ENCODE assay signal across 33 cellular contexts in genomic region chr15:20644026-20644425, GRCh38.
"Had no signal": no experiment of that assay in that cellular context is flagged by ENCODE, and none has a peak within 500 bp of the region (broad histone marks: within the 10 kb centered on the region; RNA-seq: fewer than 3 reads in every experiment).

No MANE protein-coding gene starts in this region.

- H3K4me1 ChIP-seq: adrenal gland, left lung, lower lobe of right lung, pancreas, prostate gland, sigmoid colon, upper lobe of right lung had no signal

- H3K9me3 ChIP-seq: adrenal gland, left lung, lower lobe of right lung, neutrophil, pancreas, prostate gland, sigmoid colon, upper lobe of right lung had no signal

- H3K9me3 Mint-ChIP-seq: activated T-cell treated with anti-CD3 and anti-CD28 coated beads, Interleukin-2, amount 50 U/mL, for 72 hours; stimulated activated memory B cell treated with anti-CD40 and anti-IgM and Interleukin-4, amounts not matched to agents 10 μg/mL and 1 μg/mL and 100 μg/mL, for 72 hours; stimulated activated naive CD8-positive, alpha-beta T cell treated with anti-CD3 and anti-CD28 coated beads, Interleukin-15, amount 100 ng/mL, for 72 hours had no signal

- H3K4me3 ChIP-seq: adrenal gland, cardiac muscle cell, coronary artery, dorsolateral prefrontal cortex, left lung, lower lobe of right lung, pancreas, prostate gland, sigmoid colon, upper lobe of right lung had no signal

- H3K27ac ChIP-seq: adrenal gland, cardiac muscle cell, coronary artery, dorsolateral prefrontal cortex, left lung, lower lobe of right lung, neutrophil, pancreas, prostate gland, sigmoid colon, upper lobe of right lung had no signal

- H3K36me3 Mint-ChIP-seq: activated naive CD8-positive, alpha-beta T cell; brain; stimulated activated memory B cell treated with anti-CD40 and anti-IgM and Interleukin-4, amounts not matched to agents 10 μg/mL and 1 μg/mL and 100 μg/mL, for 72 hours had no signal

- H3K4me3 Mint-ChIP-seq: activated naive CD8-positive, alpha-beta T cell; activated T-cell treated with anti-CD3 and anti-CD28 coated beads, Interleukin-2, amount 50 U/mL, for 72 hours; brain; nephron; stimulated activated memory B cell treated with anti-CD40 and anti-IgM and Interleukin-4, amounts not matched to agents 10 μg/mL and 1 μg/mL and 100 μg/mL, for 72 hours; stimulated activated naive CD8-positive, alpha-beta T cell treated with anti-CD3 and anti-CD28 coated beads, Interleukin-15, amount 100 ng/mL, for 72 hours had no signal

- H3K36me3 ChIP-seq: adrenal gland, cardiac muscle cell, left lung, lower lobe of right lung, neutrophil, pancreas, prostate gland, sigmoid colon, upper lobe of right lung had no signal

- H3K4me1 Mint-ChIP-seq: brain; nephron; stimulated activated memory B cell treated with anti-CD40 and anti-IgM and Interleukin-4, amounts not matched to agents 10 μg/mL and 1 μg/mL and 100 μg/mL, for 72 hours; stimulated activated naive CD8-positive, alpha-beta T cell treated with anti-CD3 and anti-CD28 coated beads, Interleukin-15, amount 100 ng/mL, for 72 hours had no signal

- H3K27me3 ChIP-seq: cardiac muscle cell, neutrophil had no signal

- DNase-seq: activated CD4-positive, alpha-beta T cell treated with anti-CD3 and anti-CD28 coated beads for 4 hours; activated CD4-positive, alpha-beta T cell treated with anti-CD3 and anti-CD28 coated beads, Interleukin-2, amount 50 U/mL, for 4 hours; activated naive CD4-positive, alpha-beta T cell; activated T-cell treated with anti-CD3 and anti-CD28 coated beads for 4 hours; activated T-cell treated with anti-CD3 and anti-CD28 coated beads, Interleukin-2, amount 50 U/mL, for 72 hours; adrenal gland; cerebellar nuclear complex; effector memory CD4-positive, alpha-beta T cell; foreskin fibroblast; kidney glomerular epithelial cell; lower lobe of right lung; mesenchymal stem cell; retina; sigmoid colon; small intestine; stimulated activated CD4-positive, alpha-beta T cell treated with anti-CD3 and anti-CD28 coated beads, Interleukin-1b, Interleukin-23, amount 100 ng/mL, for 48 hours; stimulated activated CD4-positive, alpha-beta T cell treated with anti-CD3 and anti-CD28 coated beads, Interleukin-4, amount 100 ng/mL, for 4 hours; stimulated activated CD8-positive, alpha-beta memory T cell treated with anti-CD3 and anti-CD28 coated beads, Interleukin-4, amount 100 ng/mL, for 48 hours; stimulated activated naive CD8-positive, alpha-beta T cell treated with anti-CD3 and anti-CD28 coated beads, Interleukin-15, amount 100 ng/mL, for 72 hours; substantia nigra; T-helper 1 cell; upper lobe of right lung had no signal

- H3K27ac Mint-ChIP-seq: activated naive CD8-positive, alpha-beta T cell; activated T-cell treated with anti-CD3 and anti-CD28 coated beads, Interleukin-2, amount 50 U/mL, for 72 hours; brain; nephron; stimulated activated memory B cell treated with anti-CD40 and anti-IgM and Interleukin-4, amounts not matched to agents 10 μg/mL and 1 μg/mL and 100 μg/mL, for 72 hours; stimulated activated naive CD8-positive, alpha-beta T cell treated with anti-CD3 and anti-CD28 coated beads, Interleukin-15, amount 100 ng/mL, for 72 hours had no signal

- H3K27me3 Mint-ChIP-seq: brain had no signal
